In genomic region chr7:159071260-159071659, GRCh38 we compare ENCODE assay signal across 31 cellular contexts.
DNase-seq lines count a peak whose midpoint lies in the region; ATAC-seq, FAIRE-seq and TF ChIP-seq lines count a peak whose summit lies in the region.
"Had no signal": no experiment of that assay in that cellular context is flagged by ENCODE, and none has a peak within 500 bp of the region (broad histone marks: within the 10 kb centered on the region; RNA-seq: fewer than 3 reads in every experiment).

No MANE protein-coding gene starts in this region.

- POLR2A ChIA-PET in CD4-positive, alpha-beta T cell (lab: Charles Lee) = no interaction called here

- no peak overlapping the region for H3K27ac ChIP-seq in CD4-positive, alpha-beta T cell (ENCODE audit: low read depth, low read length)
- H3K27ac ChIP-seq in VCaP = peak overlapping the region; percentile 71
- H3K27ac ChIP-seq in kidney (ENCODE audit: low read depth in 2 of 2, low read length in 2 of 2) = no peak overlapping the region
- H3K27ac ChIP-seq: esophagus squamous epithelium, foreskin keratinocyte, ovary, upper lobe of right lung had no signal

- no peaks in the 10 kb centered on the region for H3K9me3 Mint-ChIP-seq in activated CD8-positive, alpha-beta memory T cell treated with anti-CD3 and anti-CD28 coated beads, Interleukin-2, amount 10 ng/mL, durations not matched to agents 7 days and 5 days (ENCODE audit: low read depth)
- no peaks in the 10 kb centered on the region for H3K9me3 Mint-ChIP-seq in CD4-positive, alpha-beta T cell
- H3K9me3 Mint-ChIP-seq: CD8-positive, alpha-beta T cell; natural killer cell treated with Interleukin-12 subunit alpha and Interleukin-12 subunit beta and Interleukin-15 and Interleukin-18, amount 100 ng/mL, for 72 hours; WTC11 had no signal

- H3K9ac ChIP-seq in kidney (ENCODE audit: low read length in 2 of 2) = no peak overlapping the region

- H3K27ac Mint-ChIP-seq in activated CD8-positive, alpha-beta memory T cell treated with anti-CD3 and anti-CD28 coated beads, Interleukin-2, amount 10 ng/mL, durations not matched to agents 7 days and 5 days = no peak overlapping the region
- H3K27ac Mint-ChIP-seq in CD4-positive, alpha-beta T cell = peak overlapping the region; percentile 78
- H3K27ac Mint-ChIP-seq: CD8-positive, alpha-beta T cell; GM23338; natural killer cell treated with Interleukin-12 subunit alpha and Interleukin-12 subunit beta and Interleukin-15 and Interleukin-18, amount 100 ng/mL, for 72 hours; WTC11 had no signal

- H3K27me3 ChIP-seq in CD4-positive, alpha-beta T cell (ENCODE audit: control insufficient read depth, insufficient read depth, low read length) = no peaks in the 10 kb centered on the region
- H3K27me3 ChIP-seq: esophagus squamous epithelium, foreskin keratinocyte, ovary, upper lobe of right lung had no signal

- CTCF ChIA-PET in activated CD8-positive, alpha-beta memory T cell treated with anti-CD3 and anti-CD28 coated beads, Interleukin-2, amount 10 ng/mL, durations not matched to agents 7 days and 5 days (lab: Charles Lee) = no interaction called here
- CTCF ChIA-PET in CD4-positive, alpha-beta T cell (lab: Charles Lee) = no interaction called here

- H3K4me1 Mint-ChIP-seq in activated CD8-positive, alpha-beta memory T cell treated with anti-CD3 and anti-CD28 coated beads, Interleukin-2, amount 10 ng/mL, durations not matched to agents 7 days and 5 days = peaks cover 25% of the 10 kb centered on the region
- H3K4me1 Mint-ChIP-seq in CD4-positive, alpha-beta T cell (ENCODE audit: low read depth) = peaks cover 40% of the 10 kb centered on the region
- H3K4me1 Mint-ChIP-seq: GM23338 had no signal

- H3K4me3 ChIP-seq in kidney (ENCODE audit: low read length in 2 of 2) = no peak overlapping the region
- H3K4me3 ChIP-seq: esophagus squamous epithelium, GM23338, ovary, upper lobe of right lung had no signal

- H3K4me3 Mint-ChIP-seq in activated CD8-positive, alpha-beta memory T cell treated with anti-CD3 and anti-CD28 coated beads, Interleukin-2, amount 10 ng/mL, durations not matched to agents 7 days and 5 days = no peak overlapping the region
- no peak overlapping the region for H3K4me3 Mint-ChIP-seq in CD4-positive, alpha-beta T cell
- H3K4me3 Mint-ChIP-seq: CD8-positive, alpha-beta T cell; GM23338; natural killer cell treated with Interleukin-12 subunit alpha and Interleukin-12 subunit beta and Interleukin-15 and Interleukin-18, amount 100 ng/mL, for 72 hours; WTC11 had no signal

- no peak for FAIRE-seq in kidney (lab: Jason Lieb, UNC)
- FAIRE-seq: GM19239, small intestine had no signal

- peaks cover 2% of the 10 kb centered on the region for H3K27me3 Mint-ChIP-seq in activated CD8-positive, alpha-beta memory T cell treated with anti-CD3 and anti-CD28 coated beads, Interleukin-2, amount 10 ng/mL, durations not matched to agents 7 days and 5 days
- no peaks in the 10 kb centered on the region for H3K27me3 Mint-ChIP-seq in CD4-positive, alpha-beta T cell
- H3K27me3 Mint-ChIP-seq: natural killer cell treated with Interleukin-12 subunit alpha and Interleukin-12 subunit beta and Interleukin-15 and Interleukin-18, amount 100 ng/mL, for 72 hours had no signal

- peak; percentile 46 for DNase-seq in activated CD8-positive, alpha-beta memory T cell treated with anti-CD3 and anti-CD28 coated beads for 24 hours
- no peak for DNase-seq in activated CD8-positive, alpha-beta memory T cell treated with anti-CD3 and anti-CD28 coated beads, Interleukin-2, amount 10 ng/mL, durations not matched to agents 7 days and 5 days
- DNase-seq in CD4-positive, alpha-beta T cell = no peak
- DNase-seq in posterior vena cava (ENCODE audit: low spot score) = peak; percentile 15
- DNase-seq in T-helper 1 cell = no peak
- no peak for DNase-seq in kidney
- DNase-seq: activated naive CD4-positive, alpha-beta T cell; activated T-cell treated with anti-CD3 and anti-CD28 coated beads for 4 hours; AML-193; DMS 273 treated with DMSO at 0.1 percent for 48 hours; EL; esophagus squamous epithelium; foreskin keratinocyte; NCI-H1048; NCI-H2107; NCI-H345; NCI-H69; ovary; retina; small intestine; T1000; upper lobe of right lung had no signal

- TF ChIP-seq CTCF in CD4-positive, alpha-beta T cell (IDR thresholded peaks at IDR 0.05) = no peak
- TF ChIP-seq CTCF in VCaP (conservative IDR thresholded peaks at IDR 0.05) (no peak), kidney (IDR thresholded peaks at IDR 0.05; ENCODE audit: borderline replicate concordance, extremely low read depth, insufficient read depth) (no peak)

- peaks cover 0 to 7% of the 10 kb centered on the region in 2 donors for H3K4me1 ChIP-seq in kidney (ENCODE audit: control insufficient read depth in 1 of 2, insufficient read depth in 1 of 2, low read depth in 1 of 2, low read length in 2 of 2)
- H3K4me1 ChIP-seq: foreskin keratinocyte, upper lobe of right lung had no signal

- no peaks in the 10 kb centered on the region for H3K36me3 ChIP-seq in kidney (ENCODE audit: control insufficient read depth in 1 of 2, insufficient read depth in 2 of 2, low read length in 2 of 2)
- H3K36me3 ChIP-seq: esophagus squamous epithelium, ovary, upper lobe of right lung had no signal

- no peaks in the 10 kb centered on the region for H3K36me3 Mint-ChIP-seq in activated CD8-positive, alpha-beta memory T cell treated with anti-CD3 and anti-CD28 coated beads, Interleukin-2, amount 10 ng/mL, durations not matched to agents 7 days and 5 days
- H3K36me3 Mint-ChIP-seq in CD4-positive, alpha-beta T cell (ENCODE audit: low read depth) = no peaks in the 10 kb centered on the region
- H3K36me3 Mint-ChIP-seq: brain; CD8-positive, alpha-beta T cell; natural killer cell treated with Interleukin-12 subunit alpha and Interleukin-12 subunit beta and Interleukin-15 and Interleukin-18, amount 100 ng/mL, for 72 hours; WTC11 had no signal

- no peak for ATAC-seq in activated CD8-positive, alpha-beta memory T cell treated with anti-CD3 and anti-CD28 coated beads, Interleukin-2, amount 10 ng/mL, durations not matched to agents 7 days and 5 days
- ATAC-seq in CD4-positive, alpha-beta T cell (ENCODE audit: poor library complexity) = no peak
- no peak for ATAC-seq in GM18870 (IDR thresholded peaks at IDR 0.05; ENCODE audit: unreplicated experiment)
- ATAC-seq: foreskin keratinocyte, GM23338, Panc1, upper lobe of right lung, WTC11 had no signal

- H3K9me3 ChIP-seq in CD4-positive, alpha-beta T cell (ENCODE audit: control insufficient read depth, low read length) = no peaks in the 10 kb centered on the region
- H3K9me3 ChIP-seq in kidney (ENCODE audit: control insufficient read depth in 1 of 2, low read length in 2 of 2) = no peaks in the 10 kb centered on the region
- H3K9me3 ChIP-seq: esophagus squamous epithelium, ovary, upper lobe of right lung had no signal

- intact Hi-C loops in CD4-positive, alpha-beta T cell (cut with DNase I, micrococcal nuclease) = no loop called here
- intact Hi-C loops in posterior vena cava (cut with DNase I) (no loop called here), kidney (cut with DNase I) (no loop called here)

Comparison
In these comparisons a context has a peak if more than half of its experiments do, and no peak if none do; other contexts are left out.
1. DNase-seq: peak in activated CD8-positive, alpha-beta memory T cell treated with anti-CD3 and anti-CD28 coated beads for 24 hours (single experiment) and posterior vena cava (single experiment); none in activated CD8-positive, alpha-beta memory T cell treated with anti-CD3 and anti-CD28 coated beads, Interleukin-2, amount 10 ng/mL, durations not matched to agents 7 days and 5 days (single experiment), CD4-positive, alpha-beta T cell (0 of 10), T-helper 1 cell (0 of 5) and kidney (single experiment).